In the genomic region with DNA sequence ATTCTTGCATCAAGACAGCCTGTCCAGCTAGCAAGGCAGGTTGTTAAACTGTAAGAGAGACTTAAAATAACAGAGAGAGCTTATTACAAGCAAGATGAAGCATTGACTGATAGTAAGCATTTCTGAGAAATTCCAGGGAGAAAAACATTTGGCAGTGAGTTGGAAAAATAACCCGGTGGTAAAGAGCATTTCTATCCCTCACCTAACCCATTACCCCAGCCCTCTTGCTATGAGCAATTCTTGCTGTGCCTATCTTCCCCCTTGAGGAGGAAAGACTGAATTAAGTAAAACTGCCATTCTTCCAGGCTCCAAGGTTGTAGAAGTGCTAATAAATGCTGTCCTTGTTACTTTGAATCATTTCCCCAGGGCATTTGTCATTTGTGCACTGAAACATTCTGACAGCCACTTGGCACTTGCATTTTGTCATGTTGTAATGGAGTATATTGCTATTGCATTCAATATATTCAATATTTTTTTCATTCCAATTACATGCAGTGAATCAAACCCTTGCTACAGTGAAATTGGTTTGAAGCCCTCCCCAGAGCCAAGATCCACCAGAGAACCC, we compare ENCODE assay signal across 22 cellular contexts.
DNase-seq lines count a peak whose midpoint lies in the region; TF ChIP-seq lines count a peak whose summit lies in the region.
"Had no signal": no experiment of that assay in that cellular context is flagged by ENCODE, and none has a peak within 500 bp of the region (broad histone marks: within the 10 kb centered on the region; RNA-seq: fewer than 3 reads in every experiment).

No MANE protein-coding gene starts in this region.

- H3K36me3 Mint-ChIP-seq in activated CD4-positive, alpha-beta T cell treated with anti-CD3 and anti-CD28 coated beads, Interleukin-2, amount 10 ng/mL, durations not matched to agents 24 days and 14 days (ENCODE audit: low read depth), result no peaks in the 10 kb centered on the region
- H3K36me3 Mint-ChIP-seq: CD4-positive, CD25-positive, alpha-beta regulatory T cell; CD8-positive, alpha-beta T cell had no signal

- H3F3A ChIP-seq in neural cell (ENCODE audit: insufficient read depth, low read length, poor library complexity, severe bottlenecking), result no peaks in the 10 kb centered on the region

- peak overlapping the region; percentile 20 for H3K4me2 ChIP-seq in neural cell (ENCODE audit: low read length)
- H3K4me2 ChIP-seq: A549, BLaER1 had no signal

- H3K4me3 ChIP-seq in neural cell (ENCODE audit: low read length), result no peak overlapping the region
- no peak overlapping the region for H3K4me3 ChIP-seq in ascending aorta
- H3K4me3 ChIP-seq: A549, BLaER1, GM12878, GM23248, HAP-1 had no signal

- no peaks in the 10 kb centered on the region for H3K79me2 ChIP-seq in neural cell (replicated peaks; ENCODE audit: insufficient read depth, low read length)

- no peak overlapping the region for H3K4me3 Mint-ChIP-seq in activated CD4-positive, alpha-beta T cell treated with anti-CD3 and anti-CD28 coated beads, Interleukin-2, amount 10 ng/mL, durations not matched to agents 24 days and 14 days
- H3K4me3 Mint-ChIP-seq: B cell; CD4-positive, CD25-positive, alpha-beta regulatory T cell; CD8-positive, alpha-beta T cell; HFFc6 had no signal

- H3K9ac ChIP-seq in neural cell (ENCODE audit: low read length), result no peak overlapping the region
- H3K9ac ChIP-seq: BLaER1, GM23248 had no signal

- H3K9me3 Mint-ChIP-seq in activated CD4-positive, alpha-beta T cell treated with anti-CD3 and anti-CD28 coated beads, Interleukin-2, amount 10 ng/mL, durations not matched to agents 24 days and 14 days, result no peaks in the 10 kb centered on the region
- H3K9me3 Mint-ChIP-seq: CD8-positive, alpha-beta T cell; HFFc6 had no signal

- no peak overlapping the region for H3K27ac Mint-ChIP-seq in activated CD4-positive, alpha-beta T cell treated with anti-CD3 and anti-CD28 coated beads, Interleukin-2, amount 10 ng/mL, durations not matched to agents 24 days and 14 days
- H3K27ac Mint-ChIP-seq: B cell; CD4-positive, CD25-positive, alpha-beta regulatory T cell; CD8-positive, alpha-beta T cell; HFFc6 had no signal

- H3K9me3 ChIP-seq in neural cell (ENCODE audit: low read length), result no peaks in the 10 kb centered on the region
- H3K9me3 ChIP-seq in ascending aorta, result no peaks in the 10 kb centered on the region
- H3K9me3 ChIP-seq: A549, BLaER1, HAP-1 had no signal

- no peaks in the 10 kb centered on the region for H4K20me1 ChIP-seq in neural cell (ENCODE audit: insufficient read depth)
- H4K20me1 ChIP-seq: BLaER1 had no signal

- H3K27ac ChIP-seq in neural cell (ENCODE audit: low read length) (peak overlapping the region; percentile 23), ascending aorta (no peak overlapping the region)
- H3K27ac ChIP-seq: A549, BLaER1, C4-2B, GM23248 had no signal

- TF ChIP-seq CTCF in neural cell (IDR thresholded peaks at IDR 0.05; ENCODE audit: poor library complexity, severe bottlenecking) (peak; percentile 35), ascending aorta (IDR thresholded peaks at IDR 0.05) (no peak)

- peak; percentile 97 for TF ChIP-seq EP300 in neural cell (conservative IDR thresholded peaks at IDR 0.05; ENCODE audit: poor library complexity, severe bottlenecking)

- no peaks in the 10 kb centered on the region for H3K36me3 ChIP-seq in neural cell (ENCODE audit: insufficient read depth, low read length)
- no peaks in the 10 kb centered on the region for H3K36me3 ChIP-seq in ascending aorta
- H3K36me3 ChIP-seq: BLaER1, HAP-1 had no signal

- intact Hi-C loops in activated CD4-positive, alpha-beta T cell treated with anti-CD3 and anti-CD28 coated beads, Interleukin-2, amount 10 ng/mL, durations not matched to agents 24 days and 14 days (cut with micrococcal nuclease), result no loop called here
- intact Hi-C loops in ascending aorta (cut with DNase I), result no loop called here

- H3K9me2 ChIP-seq in neural cell (ENCODE audit: insufficient read depth, low read length), result no peaks in the 10 kb centered on the region

- TF ChIP-seq RAD21 in neural cell (conservative IDR thresholded peaks at IDR 0.05), result peak; percentile 29

- DNase-seq in activated CD4-positive, alpha-beta T cell treated with anti-CD3 and anti-CD28 coated beads, Interleukin-2, amount 10 ng/mL, durations not matched to agents 24 days and 14 days, result peak; percentile 37
- no peak for DNase-seq in activated CD4-positive, alpha-beta T cell treated with anti-CD3 and anti-CD28 coated beads, Interleukin-2, amount 50 U/mL, for 4 hours
- DNase-seq in astrocyte of the hippocampus (ENCODE audit: low read depth, low spot score) (peak; percentile 5), NCI-H2081 (lab: John Stamatoyannopoulos, UW) (no peak), ascending aorta (ENCODE audit: low spot score in 2 of 2) (no peak), HK-2 (ENCODE audit: unreplicated experiment) (no peak)
- DNase-seq: 8988T; CD4-positive, CD25-positive, alpha-beta regulatory T cell; CD8-positive, alpha-beta T cell; DMS 273 treated with DMSO at 0.1 percent for 48 hours; DMS79; EL; GDM1; GM23248; HFFc6 had no signal

- peaks cover 2% of the 10 kb centered on the region for H3K27me3 Mint-ChIP-seq in activated CD4-positive, alpha-beta T cell treated with anti-CD3 and anti-CD28 coated beads, Interleukin-2, amount 10 ng/mL, durations not matched to agents 24 days and 14 days

- no peaks in the 10 kb centered on the region for H3K4me1 ChIP-seq in ascending aorta
- H3K4me1 ChIP-seq: A549, HAP-1 had no signal

- H3K27me3 ChIP-seq in neural cell (ENCODE audit: insufficient read depth, low read depth, low read length) (no peaks in the 10 kb centered on the region), ascending aorta (no peaks in the 10 kb centered on the region)
- H3K27me3 ChIP-seq: BLaER1 had no signal

- no peak overlapping the region for H2AFZ ChIP-seq in neural cell (ENCODE audit: low read depth, low read length)
- H2AFZ ChIP-seq: GM23248 had no signal

- H3K4me1 Mint-ChIP-seq in activated CD4-positive, alpha-beta T cell treated with anti-CD3 and anti-CD28 coated beads, Interleukin-2, amount 10 ng/mL, durations not matched to agents 24 days and 14 days, result no peaks in the 10 kb centered on the region
- H3K4me1 Mint-ChIP-seq: B cell; CD4-positive, CD25-positive, alpha-beta regulatory T cell had no signal

TF ChIP-seq in neural cell, 6 proteins besides CTCF, POLR2A, EP300 and RAD21:
- no peak for TF ChIP-seq TAF1 (IDR thresholded peaks at IDR 0.05; ENCODE audit: low read depth)
- peak; percentile 44 for TF ChIP-seq SMC3 (conservative IDR thresholded peaks at IDR 0.05; ENCODE audit: poor library complexity)
- TF ChIP-seq, protein P1, sequence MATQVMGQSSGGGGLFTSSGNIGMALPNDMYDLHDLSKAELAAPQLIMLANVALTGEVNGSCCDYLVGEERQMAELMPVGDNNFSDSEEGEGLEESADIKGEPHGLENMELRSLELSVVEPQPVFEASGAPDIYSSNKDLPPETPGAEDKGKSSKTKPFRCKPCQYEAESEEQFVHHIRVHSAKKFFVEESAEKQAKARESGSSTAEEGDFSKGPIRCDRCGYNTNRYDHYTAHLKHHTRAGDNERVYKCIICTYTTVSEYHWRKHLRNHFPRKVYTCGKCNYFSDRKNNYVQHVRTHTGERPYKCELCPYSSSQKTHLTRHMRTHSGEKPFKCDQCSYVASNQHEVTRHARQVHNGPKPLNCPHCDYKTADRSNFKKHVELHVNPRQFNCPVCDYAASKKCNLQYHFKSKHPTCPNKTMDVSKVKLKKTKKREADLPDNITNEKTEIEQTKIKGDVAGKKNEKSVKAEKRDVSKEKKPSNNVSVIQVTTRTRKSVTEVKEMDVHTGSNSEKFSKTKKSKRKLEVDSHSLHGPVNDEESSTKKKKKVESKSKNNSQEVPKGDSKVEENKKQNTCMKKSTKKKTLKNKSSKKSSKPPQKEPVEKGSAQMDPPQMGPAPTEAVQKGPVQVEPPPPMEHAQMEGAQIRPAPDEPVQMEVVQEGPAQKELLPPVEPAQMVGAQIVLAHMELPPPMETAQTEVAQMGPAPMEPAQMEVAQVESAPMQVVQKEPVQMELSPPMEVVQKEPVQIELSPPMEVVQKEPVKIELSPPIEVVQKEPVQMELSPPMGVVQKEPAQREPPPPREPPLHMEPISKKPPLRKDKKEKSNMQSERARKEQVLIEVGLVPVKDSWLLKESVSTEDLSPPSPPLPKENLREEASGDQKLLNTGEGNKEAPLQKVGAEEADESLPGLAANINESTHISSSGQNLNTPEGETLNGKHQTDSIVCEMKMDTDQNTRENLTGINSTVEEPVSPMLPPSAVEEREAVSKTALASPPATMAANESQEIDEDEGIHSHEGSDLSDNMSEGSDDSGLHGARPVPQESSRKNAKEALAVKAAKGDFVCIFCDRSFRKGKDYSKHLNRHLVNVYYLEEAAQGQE (IDR thresholded peaks at IDR 0.05; ENCODE audit: borderline replicate concordance), result peak; percentile 98
- peak; percentile 97 for TF ChIP-seq POLR2AphosphoS5 (IDR thresholded peaks at IDR 0.05)

Comparison
In these comparisons a context has a peak if more than half of its experiments do, and no peak if none do; other contexts are left out.
1. DNase-seq: peak in activated CD4-positive, alpha-beta T cell treated with anti-CD3 and anti-CD28 coated beads, Interleukin-2, amount 10 ng/mL, durations not matched to agents 24 days and 14 days (single experiment) and astrocyte of the hippocampus (single experiment); none in activated CD4-positive, alpha-beta T cell treated with anti-CD3 and anti-CD28 coated beads, Interleukin-2, amount 50 U/mL, for 4 hours (0 of 2), NCI-H2081 (0 of 2), ascending aorta (0 of 2) and HK-2 (single experiment).